Comparison of ENCODE assay signal across 2 cellular contexts in genomic region chr3:45606991-45607712, GRCh38.
TF ChIP-seq lines count a peak whose summit lies in the region.

No MANE protein-coding gene starts in this region.

TF ChIP-seq in liver, 16 proteins besides CTCF, POLR2A, EP300 and RAD21:
- TF ChIP-seq NR2F2 (IDR thresholded peaks at IDR 0.05) (peak; percentile 43), HNF4A (conservative IDR thresholded peaks at IDR 0.05) (no peak)
TF ChIP-seq in liver: peak in this region for 1.

TF ChIP-seq in HepG2, 621 proteins besides CTCF, POLR2A, EP300 and RAD21:
- TF ChIP-seq ZNF138 (CRISPR knock-in tag; IDR thresholded peaks at IDR 0.05; ENCODE audit: low read depth) = no peak
- no peak for TF ChIP-seq ZNF674 (CRISPR knock-in tag; IDR thresholded peaks at IDR 0.05; ENCODE audit: low read depth)
- TF ChIP-seq BCLAF1 (IDR thresholded peaks at IDR 0.05) = no peak
- no peak for TF ChIP-seq MXD3 (CRISPR knock-in tag; IDR thresholded peaks at IDR 0.05)
